9 cellular contexts compared by ENCODE assay signal in genomic region chr17:59202320-59202719, GRCh38.
"Had no signal": no experiment of that assay in that cellular context is flagged by ENCODE, and none has a peak within 500 bp of the region (broad histone marks: within the 10 kb centered on the region; RNA-seq: fewer than 3 reads in every experiment).

No MANE protein-coding gene starts in this region.

- H3K27ac Mint-ChIP-seq: GM23338, H9, IgD-negative memory B cell had no signal

- H3K4me3 Mint-ChIP-seq: GM23338, H9, IgD-negative memory B cell had no signal

- H3K36me3 Mint-ChIP-seq: IgD-negative memory B cell had no signal

- H2AFZ ChIP-seq: GM23338 had no signal

- H3K27me3 Mint-ChIP-seq: IgD-negative memory B cell had no signal

- ATAC-seq: GM23338, HepG2 had no signal

- H3K4me1 Mint-ChIP-seq: GM23338, H9, IgD-negative memory B cell had no signal

- H3K4me2 ChIP-seq: GM23338 had no signal

- H3K27ac ChIP-seq: HL-60 had no signal

- FAIRE-seq: H1, H54, HepG2 had no signal

- DNase-seq: H9, HCEC 1CT, KG1 had no signal

- H3K4me3 ChIP-seq: GM23338 had no signal

- H3K9me3 Mint-ChIP-seq: GM23338, H9, IgD-negative memory B cell had no signal
